Comparison of ENCODE assay signal across 1 cellular context in genomic region chr11:236774-237767, GRCh38.
TF ChIP-seq lines count a peak whose summit lies in the region.

Gene PSMD13, plus strand, starts transcription at chr11:236976. Its CDS starts 74 bp downstream, at chr11:237050.

TF ChIP-seq in HepG2, 621 proteins besides CTCF, POLR2A, EP300 and RAD21 (continued from another document and continues in another):
- TF ChIP-seq, protein P1, sequence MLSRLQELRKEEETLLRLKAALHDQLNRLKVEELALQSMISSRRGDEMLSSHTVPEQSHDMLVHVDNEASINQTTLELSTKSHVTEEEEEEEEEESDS (CRISPR knock-in tag; IDR thresholded peaks at IDR 0.05; ENCODE audit: borderline replicate concordance), result no peak
- TF ChIP-seq ZNF225 (CRISPR knock-in tag; IDR thresholded peaks at IDR 0.05), result no peak
- 0 out of 2 replicates have a peak, but pooled peaks have one; percentile 37 for TF ChIP-seq BRCA1 (CRISPR knock-in tag; IDR thresholded peaks at IDR 0.05)
- TF ChIP-seq, protein P2, sequence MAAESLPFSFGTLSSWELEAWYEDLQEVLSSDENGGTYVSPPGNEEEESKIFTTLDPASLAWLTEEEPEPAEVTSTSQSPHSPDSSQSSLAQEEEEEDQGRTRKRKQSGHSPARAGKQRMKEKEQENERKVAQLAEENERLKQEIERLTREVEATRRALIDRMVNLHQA (CRISPR knock-in tag; IDR thresholded peaks at IDR 0.05), result no peak
- no peak for TF ChIP-seq ZNF451 (CRISPR knock-in tag; IDR thresholded peaks at IDR 0.05)
- TF ChIP-seq ZNF33A (CRISPR knock-in tag; IDR thresholded peaks at IDR 0.05; ENCODE audit: borderline replicate concordance), result no peak
- no peak; the same call in 1 of the 2 replicates for TF ChIP-seq PRMT3 (CRISPR knock-in tag; IDR thresholded peaks at IDR 0.05; ENCODE audit: borderline replicate concordance, low read depth)
- peak; percentile 93 for TF ChIP-seq ZNF143 (CRISPR knock-in tag; IDR thresholded peaks at IDR 0.05)
- TF ChIP-seq NFKB2 (CRISPR knock-in tag; IDR thresholded peaks at IDR 0.05; ENCODE audit: borderline replicate concordance), result peak; percentile 76; the same call in 1 of the 2 replicates
- TF ChIP-seq TBX2 (CRISPR knock-in tag; IDR thresholded peaks at IDR 0.05; ENCODE audit: borderline replicate concordance), result 0 out of 2 replicates have a peak, but pooled peaks have one; percentile 29
- TF ChIP-seq ZSCAN31 (CRISPR knock-in tag; IDR thresholded peaks at IDR 0.05; ENCODE audit: low read depth), result no peak
- no peak for TF ChIP-seq ZBTB49 (CRISPR knock-in tag; IDR thresholded peaks at IDR 0.05; ENCODE audit: borderline replicate concordance)
- no peak for TF ChIP-seq RELA (CRISPR knock-in tag; IDR thresholded peaks at IDR 0.05)
- TF ChIP-seq GABPB1 (CRISPR knock-in tag; IDR thresholded peaks at IDR 0.05), result peak; percentile 98
- peak; percentile 37; the same call in 1 of the 2 replicates for TF ChIP-seq SMAD3 (CRISPR knock-in tag; IDR thresholded peaks at IDR 0.05)
- TF ChIP-seq SIN3B (IDR thresholded peaks at IDR 0.05; ENCODE audit: low read length), result peak; percentile 65
- TF ChIP-seq ATF7 (IDR thresholded peaks at IDR 0.05), result no peak
- no peak for TF ChIP-seq ATF7 (CRISPR knock-in tag; IDR thresholded peaks at IDR 0.05)
- TF ChIP-seq PAF1 (CRISPR knock-in tag; IDR thresholded peaks at IDR 0.05), result no peak
- TF ChIP-seq, protein P3, sequence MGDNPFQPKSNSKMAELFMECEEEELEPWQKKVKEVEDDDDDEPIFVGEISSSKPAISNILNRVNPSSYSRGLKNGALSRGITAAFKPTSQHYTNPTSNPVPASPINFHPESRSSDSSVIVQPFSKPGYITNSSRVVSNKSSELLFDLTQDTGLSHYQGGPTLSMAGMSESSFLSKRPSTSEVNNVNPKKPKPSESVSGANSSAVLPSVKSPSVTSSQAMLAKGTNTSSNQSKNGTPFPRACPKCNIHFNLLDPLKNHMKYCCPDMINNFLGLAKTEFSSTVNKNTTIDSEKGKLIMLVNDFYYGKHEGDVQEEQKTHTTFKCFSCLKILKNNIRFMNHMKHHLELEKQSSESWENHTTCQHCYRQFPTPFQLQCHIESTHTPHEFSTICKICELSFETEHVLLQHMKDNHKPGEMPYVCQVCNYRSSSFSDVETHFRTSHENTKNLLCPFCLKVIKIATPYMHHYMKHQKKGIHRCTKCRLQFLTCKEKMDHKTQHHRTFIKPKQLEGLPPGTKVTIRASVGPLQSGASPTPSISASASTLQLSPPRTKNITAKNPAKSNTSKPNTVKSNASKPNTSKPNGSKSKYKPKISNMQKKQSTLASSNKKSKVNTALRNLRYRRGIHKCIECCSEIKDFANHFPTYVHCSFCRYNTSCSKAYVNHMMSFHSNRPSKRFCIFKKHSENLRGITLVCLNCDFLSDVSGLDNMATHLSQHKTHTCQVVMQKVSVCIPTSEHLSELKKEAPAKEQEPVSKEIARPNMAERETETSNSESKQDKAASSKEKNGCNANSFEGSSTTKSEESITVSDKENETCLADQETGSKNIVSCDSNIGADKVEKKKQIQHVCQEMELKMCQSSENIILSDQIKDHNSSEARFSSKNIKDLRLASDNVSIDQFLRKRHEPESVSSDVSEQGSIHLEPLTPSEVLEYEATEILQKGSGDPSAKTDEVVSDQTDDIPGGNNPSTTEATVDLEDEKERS (CRISPR knock-in tag; IDR thresholded peaks at IDR 0.05), result no peak
- peak; percentile 63 for TF ChIP-seq FOXK1 (CRISPR knock-in tag; IDR thresholded peaks at IDR 0.05; ENCODE audit: borderline replicate concordance, low read depth)
- peak; percentile 72 for TF ChIP-seq U2AF1 (optimal IDR thresholded peaks at IDR 0.05; ENCODE audit: low read depth, low read length)
- TF ChIP-seq ARNT2 (CRISPR knock-in tag; IDR thresholded peaks at IDR 0.05; ENCODE audit: low read depth), result no peak
- TF ChIP-seq ZXDC (CRISPR knock-in tag; IDR thresholded peaks at IDR 0.05), result no peak
- 0 out of 2 replicates have a peak, but pooled peaks have one; percentile 47 for TF ChIP-seq ZNF503 (CRISPR knock-in tag; IDR thresholded peaks at IDR 0.05)
- TF ChIP-seq ZNF883 (CRISPR knock-in tag; IDR thresholded peaks at IDR 0.05; ENCODE audit: not compliant biosample characterization), result peak; percentile 20
- peak; percentile 78 for TF ChIP-seq SIN3A (IDR thresholded peaks at IDR 0.05; ENCODE audit: borderline replicate concordance, low read depth, low read length)
- no peak for TF ChIP-seq ZNF10 (CRISPR knock-in tag; IDR thresholded peaks at IDR 0.05; ENCODE audit: borderline replicate concordance, low read depth)
- peak; percentile 43; the same call in 1 of the 2 replicates for TF ChIP-seq ATF1 (CRISPR knock-in tag; IDR thresholded peaks at IDR 0.05)
- TF ChIP-seq, protein P4, sequence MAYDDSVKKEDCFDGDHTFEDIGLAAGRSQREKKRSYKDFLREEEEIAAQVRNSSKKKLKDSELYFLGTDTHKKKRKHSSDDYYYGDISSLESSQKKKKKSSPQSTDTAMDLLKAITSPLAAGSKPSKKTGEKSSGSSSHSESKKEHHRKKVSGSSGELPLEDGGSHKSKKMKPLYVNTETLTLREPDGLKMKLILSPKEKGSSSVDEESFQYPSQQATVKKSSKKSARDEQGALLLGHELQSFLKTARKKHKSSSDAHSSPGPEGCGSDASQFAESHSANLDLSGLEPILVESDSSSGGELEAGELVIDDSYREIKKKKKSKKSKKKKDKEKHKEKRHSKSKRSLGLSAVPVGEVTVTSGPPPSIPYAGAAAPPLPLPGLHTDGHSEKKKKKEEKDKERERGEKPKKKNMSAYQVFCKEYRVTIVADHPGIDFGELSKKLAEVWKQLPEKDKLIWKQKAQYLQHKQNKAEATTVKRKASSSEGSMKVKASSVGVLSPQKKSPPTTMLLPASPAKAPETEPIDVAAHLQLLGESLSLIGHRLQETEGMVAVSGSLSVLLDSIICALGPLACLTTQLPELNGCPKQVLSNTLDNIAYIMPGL (CRISPR knock-in tag; IDR thresholded peaks at IDR 0.05; ENCODE audit: borderline replicate concordance in 1 of 2, low read depth in 1 of 2), result peak in 1 of 2 experiments; percentile 60; a peak in 2 of 4 replicates
- 0 out of 2 replicates have a peak, but pooled peaks have one; percentile 25 for TF ChIP-seq FOXP4 (CRISPR knock-in tag; IDR thresholded peaks at IDR 0.05)
- 0 out of 2 replicates have a peak, but pooled peaks have one; percentile 9 for TF ChIP-seq FOSL2 (CRISPR knock-in tag; IDR thresholded peaks at IDR 0.05)
- TF ChIP-seq IRF2 (CRISPR knock-in tag; IDR thresholded peaks at IDR 0.05), result no peak
